ENCODE assay signal across 13 cellular contexts in genomic region chr5:15249152-15249551, GRCh38.
A peak's percentile ranks its signal among the peaks of the same experiment; 100 is the strongest.
DNase-seq lines count a peak whose midpoint lies in the region; TF ChIP-seq lines count a peak whose summit lies in the region.
"Had no signal": no experiment of that assay in that cellular context is flagged by ENCODE, and none has a peak within 500 bp of the region (broad histone marks: within the 10 kb centered on the region; RNA-seq: fewer than 3 reads in every experiment).

No MANE protein-coding gene starts in this region.

- 44% methylated on average over 3 of the region's 3 CpGs for WGBS in hepatocyte (ENCODE audit: low lambda C conversion rate, missing lambda C conversion rate)

- H3K9ac ChIP-seq in adipocyte (ENCODE audit: low read length): no peak overlapping the region

- TF ChIP-seq CTCF in BJ (IDR thresholded peaks at IDR 0.05; ENCODE audit: insufficient read depth, low read depth, low read length) (no peak), hepatocyte (IDR thresholded peaks at IDR 0.05; ENCODE audit: poor library complexity) (no peak)

- H3K79me2 ChIP-seq in hepatocyte: no peaks in the 10 kb centered on the region

- H3K27me3 ChIP-seq in BJ (ENCODE audit: control insufficient read depth, insufficient read depth, low read length) (no peaks in the 10 kb centered on the region), adipocyte (replicated peaks; ENCODE audit: control insufficient read depth, insufficient read depth, low read length) (no peaks in the 10 kb centered on the region), hepatocyte (no peaks in the 10 kb centered on the region)
- H3K27me3 ChIP-seq: right lobe of liver, thyroid gland had no signal

- H3K27ac ChIP-seq in hepatocyte: no peak overlapping the region
- H3K27ac ChIP-seq: right lobe of liver, thyroid gland had no signal

- H2AFZ ChIP-seq in hepatocyte: no peak overlapping the region

- POLR2A ChIA-PET in BJ (lab: Charles Lee): no interaction called here

- H3K4me2 ChIP-seq in hepatocyte: peak overlapping the region; percentile 16

- H3K9me2 ChIP-seq in hepatocyte (replicated peaks; ENCODE audit: insufficient read depth): no peaks in the 10 kb centered on the region

- H3K9me3 ChIP-seq in adipocyte (ENCODE audit: control insufficient read depth, low read length) (peaks cover 18% of the 10 kb centered on the region), hepatocyte (ENCODE audit: low read depth) (peaks cover 8% of the 10 kb centered on the region)
- H3K9me3 ChIP-seq: thyroid gland had no signal

- H4K20me1 ChIP-seq in hepatocyte (ENCODE audit: insufficient read depth, poor library complexity, severe bottlenecking): no peaks in the 10 kb centered on the region

- H3K4me3 ChIP-seq in BJ (ENCODE audit: low read depth, low read length): no peak overlapping the region
- H3K4me3 ChIP-seq in adipocyte (ENCODE audit: low read length): no peak overlapping the region
- no peak overlapping the region for H3K4me3 ChIP-seq in hepatocyte
- H3K4me3 ChIP-seq: right lobe of liver, thyroid gland had no signal

- no peaks in the 10 kb centered on the region for H3K36me3 ChIP-seq in BJ (ENCODE audit: control insufficient read depth, insufficient read depth, low read length)
- no peaks in the 10 kb centered on the region for H3K36me3 ChIP-seq in adipocyte (ENCODE audit: control insufficient read depth, insufficient read depth, low read length, severe bottlenecking)
- no peaks in the 10 kb centered on the region for H3K36me3 ChIP-seq in hepatocyte (replicated peaks; ENCODE audit: insufficient read depth, low read depth)
- H3K36me3 ChIP-seq: right lobe of liver, thyroid gland had no signal

- CTCF ChIA-PET in BJ (lab: Yijun Ruan, JAX): no interaction called here

- DNase-seq in BJ (ENCODE audit: low read depth): peak; percentile 65
- peak; percentile 75 for DNase-seq in M059J (ENCODE audit: low read depth)
- peak; percentile 10 for DNase-seq in adipocyte (ENCODE audit: low read depth)
- DNase-seq in hepatocyte (ENCODE audit: low spot score): no peak
- no peak for DNase-seq in NCI-H748 (lab: John Stamatoyannopoulos, UW; ENCODE audit: unreplicated experiment)
- no peak for DNase-seq in NCI-H526 treated with DMSO at 0.1 percent for 48 hours (lab: John Stamatoyannopoulos, UW)
- DNase-seq in COR-L47 (lab: John Stamatoyannopoulos, UW): no peak
- no peak for DNase-seq in iPS-NIHi11 (ENCODE audit: low spot score)
- DNase-seq: activated CD4-positive, alpha-beta memory T cell treated with anti-CD3 and anti-CD28 coated beads, Interleukin-2, amount 10 ng/mL, durations not matched to agents 7 days and 5 days; activated naive CD4-positive, alpha-beta T cell treated with anti-CD3 and anti-CD28 coated beads, Interleukin-2, amount 10 ng/mL, durations not matched to agents 7 days and 5 days; NCI-H774; right lobe of liver; thyroid gland had no signal

- H3K4me1 ChIP-seq in adipocyte (ENCODE audit: control insufficient read depth, insufficient read depth, low read length): peaks cover under 1% of the 10 kb centered on the region
- H3K4me1 ChIP-seq in hepatocyte (ENCODE audit: insufficient read depth): peaks cover 5% of the 10 kb centered on the region
- H3K4me1 ChIP-seq: right lobe of liver, thyroid gland had no signal

Comparison
In these comparisons a context has a peak if more than half of its experiments do, and no peak if none do; other contexts are left out.
1. DNase-seq: peak in BJ (single experiment), M059J (single experiment) and adipocyte (single experiment); none in hepatocyte (single experiment), NCI-H748 (single experiment), NCI-H526 treated with DMSO at 0.1 percent for 48 hours (single experiment), COR-L47 (single experiment) and iPS-NIHi11 (single experiment).